7 cellular contexts compared by ENCODE assay signal in genomic region chr12:25155031-25155576, GRCh38. TPM values are rescaled to one million over a fixed set of nuclear protein-coding genes. Genes with fewer than 3 reads are reported as not detected.
DNase-seq lines count a peak whose midpoint lies in the region; ATAC-seq and TF ChIP-seq lines count a peak whose summit lies in the region.

No MANE protein-coding gene starts in this region.

- H2AFZ ChIP-seq in DND-41 (ENCODE audit: low read depth, low read length), result peak overlapping the region; percentile 66
- H2AFZ ChIP-seq in SU-DHL-6 (ENCODE audit: low read depth, low read length, severe bottlenecking), result peak overlapping the region; percentile 84

- peaks cover 7% of the 10 kb centered on the region for H3K4me1 ChIP-seq in DND-41 (ENCODE audit: insufficient read depth, low read length)
- H3K4me1 ChIP-seq in foreskin keratinocyte, result peaks cover 9% of the 10 kb centered on the region
- peaks cover 12% of the 10 kb centered on the region for H3K4me1 ChIP-seq in suprapubic skin

- H4K20me1 ChIP-seq in DND-41 (ENCODE audit: insufficient read depth, low read length) (no peaks in the 10 kb centered on the region), SU-DHL-6 (ENCODE audit: low read depth, low read length) (no peaks in the 10 kb centered on the region)

- H3K9me3 ChIP-seq in DND-41 (ENCODE audit: insufficient read depth, low read length, severe bottlenecking) (no peaks in the 10 kb centered on the region), SU-DHL-6 (ENCODE audit: insufficient read depth, low read length) (no peaks in the 10 kb centered on the region), suprapubic skin (no peaks in the 10 kb centered on the region)

- DNase-seq in DND-41 (no peak), GM19240 (ENCODE audit: insufficient read length, low spot score) (peak; percentile 11), HT-29 (ENCODE audit: low spot score) (peak; percentile 60), foreskin keratinocyte (peak in 1 of 2 donors; percentile 29), suprapubic skin (ENCODE audit: low spot score in 2 of 2) (no peak), posterior cingulate gyrus (no peak)

- WGBS in suprapubic skin, result 48% methylated on average over 2 of the region's 2 CpGs

- no peak for TF ChIP-seq POLR2A in suprapubic skin (IDR thresholded peaks at IDR 0.05)

- no peaks in the 10 kb centered on the region for H3F3A ChIP-seq in SU-DHL-6 (ENCODE audit: insufficient read depth)

- no peak overlapping the region for H3K27ac ChIP-seq in DND-41 (ENCODE audit: low read length)
- 0 out of 2 replicates have a peak overlapping the region, but pooled peaks have one; percentile 5 for H3K27ac ChIP-seq in SU-DHL-6 (ENCODE audit: low read depth, low read length)
- no peak overlapping the region for H3K27ac ChIP-seq in foreskin keratinocyte
- H3K27ac ChIP-seq in suprapubic skin, result no peak overlapping the region

- TF ChIP-seq EP300 in suprapubic skin (IDR thresholded peaks at IDR 0.05), result no peak

- no peaks in the 10 kb centered on the region for H3K36me3 ChIP-seq in DND-41 (ENCODE audit: insufficient read depth, low read length)
- H3K36me3 ChIP-seq in SU-DHL-6 (ENCODE audit: low read length), result no peaks in the 10 kb centered on the region
- H3K36me3 ChIP-seq in suprapubic skin, result no peaks in the 10 kb centered on the region

- H3K27me3 ChIP-seq in DND-41 (ENCODE audit: insufficient read depth, low read length, poor library complexity) (no peaks in the 10 kb centered on the region), SU-DHL-6 (ENCODE audit: low read length) (no peaks in the 10 kb centered on the region), foreskin keratinocyte (no peaks in the 10 kb centered on the region), suprapubic skin (no peaks in the 10 kb centered on the region)

- ATAC-seq in DND-41 (ENCODE audit: insufficient read depth, low read depth), result no peak
- ATAC-seq in foreskin keratinocyte, result no peak

- H3K9ac ChIP-seq in DND-41 (ENCODE audit: low read depth, low read length) (0 out of 2 replicates have a peak overlapping the region, but pooled peaks have one; percentile 17), SU-DHL-6 (ENCODE audit: low read length) (no peak overlapping the region)

- peak; percentile 80 for TF ChIP-seq CTCF in DND-41 (IDR thresholded peaks at IDR 0.05; ENCODE audit: borderline replicate concordance, extremely low read depth, low read length, poor library complexity, severe bottlenecking)
- TF ChIP-seq CTCF in SU-DHL-6 (IDR thresholded peaks at IDR 0.05; ENCODE audit: insufficient read depth, low read length, poor library complexity, severe bottlenecking), result peak; percentile 50
- peak; percentile 81 for TF ChIP-seq CTCF in foreskin keratinocyte (conservative IDR thresholded peaks at IDR 0.05)
- peak; percentile 19 to 53 for TF ChIP-seq CTCF in suprapubic skin (IDR thresholded peaks at IDR 0.05)

- intact Hi-C loops in posterior cingulate gyrus (cut with DNase I), result no loop called here

- H3K4me3 ChIP-seq in DND-41 (ENCODE audit: low read depth in 1 of 2, low read length in 2 of 2) (no peak overlapping the region), SU-DHL-6 (ENCODE audit: insufficient read depth, low read length, poor library complexity, severe bottlenecking) (no peak overlapping the region), suprapubic skin (no peak overlapping the region)

- H3K79me2 ChIP-seq in DND-41 (ENCODE audit: insufficient read depth, low read length) (no peaks in the 10 kb centered on the region), SU-DHL-6 (ENCODE audit: insufficient read depth, low read length) (no peaks in the 10 kb centered on the region)

- H3K9me2 ChIP-seq in SU-DHL-6 (replicated peaks; ENCODE audit: insufficient read depth, low read length), result no peaks in the 10 kb centered on the region

- H3K4me2 ChIP-seq in DND-41 (ENCODE audit: insufficient read depth, low read length) (peak overlapping the region; percentile 51; the same call in 1 of the 2 replicates), SU-DHL-6 (ENCODE audit: low read depth, low read length, poor library complexity, severe bottlenecking) (peak overlapping the region; percentile 63)

RNA-seq across cellular contexts. Expression of gene DNAI7, which starts 39.9 kb away (rescaled TPM):
- not detected in 2 replicates for total RNA-seq in HT-29 (2014; rRNA removed; shearing (Covaris generic))
- total RNA-seq in foreskin keratinocyte (0.07 TPM in 1 of 2 replicates, not detected in the other), suprapubic skin (1 to 10 TPM in 3 of 4 donors, not detected in 1; 1.2 to 3.0 (median 1.2) TPM)
- polyA plus RNA-seq in foreskin keratinocyte, result 0.03 and 0.04 TPM in 2 replicates

RNA-seq across cellular contexts. Expression of gene ETFRF1, which starts 39.9 kb away (rescaled TPM):
- 1.3 and 2.5 TPM in 2 replicates for total RNA-seq in HT-29 (2014; rRNA removed; shearing (Covaris generic))
- 8.0 and 10.2 TPM in 2 replicates for total RNA-seq in foreskin keratinocyte
- polyA plus RNA-seq in foreskin keratinocyte, result 9.0 and 9.1 TPM in 2 replicates
- 10 to 100 TPM; 39.8 to 46.6 (median 41.3) TPM for total RNA-seq in suprapubic skin

Comparison
In these comparisons a context has a peak if more than half of its experiments do, and no peak if none do; other contexts are left out.
1. DNase-seq: peak in GM19240 (single experiment) and HT-29 (single experiment); none in DND-41 (single experiment), suprapubic skin (0 of 2) and posterior cingulate gyrus (0 of 10).
2. Peak in every context shown above with its lines, with median percentiles within 50 percentile points of each other: CTCF ChIP-seq.